Comparison of ENCODE assay signal across 23 cellular contexts in the genomic region with DNA sequence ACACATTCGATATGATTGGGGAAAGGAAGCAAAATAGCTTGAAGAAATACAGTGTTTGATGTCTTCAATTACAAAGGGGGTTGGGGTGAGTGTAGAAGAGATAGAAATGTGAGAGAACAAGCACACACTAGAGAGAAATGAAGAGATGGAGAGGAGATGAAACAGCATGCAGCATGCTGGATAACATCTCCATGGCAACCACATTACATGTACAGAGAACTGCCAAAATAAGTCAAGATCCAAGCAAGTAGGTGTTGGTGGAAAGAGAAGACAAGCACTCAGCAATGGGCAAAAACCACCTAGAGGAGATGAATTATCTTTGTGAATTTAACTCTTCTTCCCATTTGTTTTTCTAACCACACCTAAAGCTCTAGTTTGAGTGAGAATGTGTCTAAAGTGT.
A peak's percentile ranks its signal among the peaks of the same experiment; 100 is the strongest.
DNase-seq lines count a peak whose midpoint lies in the region; ATAC-seq and TF ChIP-seq lines count a peak whose summit lies in the region.
"Had no signal": no experiment of that assay in that cellular context is flagged by ENCODE, and none has a peak within 500 bp of the region (broad histone marks: within the 10 kb centered on the region; RNA-seq: fewer than 3 reads in every experiment).

No MANE protein-coding gene starts in this region.

- no peaks in the 10 kb centered on the region for H3K4me1 Mint-ChIP-seq in stimulated activated naive CD8-positive, alpha-beta T cell treated with anti-CD3 and anti-CD28 coated beads, Interleukin-15, amount 100 ng/mL, for 72 hours
- H3K4me1 Mint-ChIP-seq: CD14-positive monocyte; CD4-positive, alpha-beta memory T cell had no signal

- H3F3A ChIP-seq in neural cell (ENCODE audit: insufficient read depth, low read length, poor library complexity, severe bottlenecking): no peaks in the 10 kb centered on the region

- H3K27ac Mint-ChIP-seq in stimulated activated naive CD8-positive, alpha-beta T cell treated with anti-CD3 and anti-CD28 coated beads, Interleukin-15, amount 100 ng/mL, for 72 hours: no peak overlapping the region
- H3K27ac Mint-ChIP-seq: CD14-positive monocyte; CD4-positive, alpha-beta memory T cell had no signal

- no peak overlapping the region for H3K4me3 Mint-ChIP-seq in stimulated activated naive CD8-positive, alpha-beta T cell treated with anti-CD3 and anti-CD28 coated beads, Interleukin-15, amount 100 ng/mL, for 72 hours
- H3K4me3 Mint-ChIP-seq: CD4-positive, alpha-beta memory T cell had no signal

- no peak for ATAC-seq in stimulated activated naive CD8-positive, alpha-beta T cell treated with anti-CD3 and anti-CD28 coated beads, Interleukin-15, amount 100 ng/mL, for 72 hours
- no peak for ATAC-seq in GM19035 (IDR thresholded peaks at IDR 0.05; ENCODE audit: unreplicated experiment)
- ATAC-seq: A549, GM12878, K562 had no signal

- peak overlapping the region; percentile 80 for H3K27ac ChIP-seq in neural cell (ENCODE audit: low read length)
- H3K27ac ChIP-seq: 22Rv1, A549, BLaER1, GM23248 had no signal

- peak; percentile 24 for TF ChIP-seq RAD21 in neural cell (conservative IDR thresholded peaks at IDR 0.05)

- peak overlapping the region; percentile 77 for H3K4me2 ChIP-seq in neural cell (ENCODE audit: low read length)
- H3K4me2 ChIP-seq: A549, BLaER1 had no signal

- H2AFZ ChIP-seq in neural cell (ENCODE audit: low read depth, low read length): no peak overlapping the region
- H2AFZ ChIP-seq: GM23248 had no signal

- no peaks in the 10 kb centered on the region for H3K36me3 ChIP-seq in neural cell (ENCODE audit: insufficient read depth, low read length)
- H3K36me3 ChIP-seq: BLaER1, HAP-1 had no signal

- peak overlapping the region; percentile 39 for H3K4me3 ChIP-seq in neural cell (ENCODE audit: low read length)
- H3K4me3 ChIP-seq: A549, BLaER1, GM12878, GM23248, HAP-1, K562 had no signal

- no peaks in the 10 kb centered on the region for H3K9me3 ChIP-seq in neural cell (ENCODE audit: low read length)
- H3K9me3 ChIP-seq: HAP-1 had no signal

- peaks cover 8 to 12% of the 10 kb centered on the region in 2 donors for H3K9me3 Mint-ChIP-seq in stimulated activated naive CD8-positive, alpha-beta T cell treated with anti-CD3 and anti-CD28 coated beads, Interleukin-15, amount 100 ng/mL, for 72 hours

- peak overlapping the region; percentile 40 for H3K9ac ChIP-seq in neural cell (ENCODE audit: low read length)
- H3K9ac ChIP-seq: BLaER1, GM23248 had no signal

- DNase-seq in NCI-H1105 treated with DMSO at 0.1 percent for 48 hours (lab: John Stamatoyannopoulos, UW) (peak; percentile 8), NCI-H1105 (lab: John Stamatoyannopoulos, UW) (no peak), astrocyte of the hippocampus (ENCODE audit: low read depth, low spot score) (peak; percentile 32), NCI-H187 treated with DMSO at 0.1 percent for 48 hours (lab: John Stamatoyannopoulos, UW) (no peak)
- no peak for DNase-seq in stimulated activated naive CD8-positive, alpha-beta T cell treated with anti-CD3 and anti-CD28 coated beads, Interleukin-15, amount 100 ng/mL, for 72 hours
- DNase-seq: AML-193; CD4-positive, alpha-beta memory T cell; COR-L47; DMS 273 treated with DMSO at 0.1 percent for 48 hours; DMS53; DND-41; EL; GM23248; IMR-90 had no signal

- no peak for TF ChIP-seq CTCF in neural cell (IDR thresholded peaks at IDR 0.05; ENCODE audit: poor library complexity, severe bottlenecking)

- no peaks in the 10 kb centered on the region for H3K79me2 ChIP-seq in neural cell (replicated peaks; ENCODE audit: insufficient read depth, low read length)

- H3K27me3 Mint-ChIP-seq in stimulated activated naive CD8-positive, alpha-beta T cell treated with anti-CD3 and anti-CD28 coated beads, Interleukin-15, amount 100 ng/mL, for 72 hours: peaks cover 9% of the 10 kb centered on the region

- H3K9me2 ChIP-seq in neural cell (ENCODE audit: insufficient read depth, low read length): no peaks in the 10 kb centered on the region

- no peaks in the 10 kb centered on the region for H4K20me1 ChIP-seq in neural cell (ENCODE audit: insufficient read depth)
- H4K20me1 ChIP-seq: BLaER1 had no signal

- TF ChIP-seq EP300 in neural cell (conservative IDR thresholded peaks at IDR 0.05; ENCODE audit: poor library complexity, severe bottlenecking): peak; percentile 62

- H3K27me3 ChIP-seq in neural cell (ENCODE audit: insufficient read depth, low read depth, low read length): no peaks in the 10 kb centered on the region
- H3K27me3 ChIP-seq: BLaER1 had no signal

TF ChIP-seq in neural cell, 6 proteins besides CTCF, POLR2A, EP300 and RAD21:
- TF ChIP-seq EZH2 (IDR thresholded peaks at IDR 0.05; ENCODE audit: borderline replicate concordance, insufficient read depth, low read length, poor library complexity, severe bottlenecking): no peak
- TF ChIP-seq SMC3 (conservative IDR thresholded peaks at IDR 0.05; ENCODE audit: poor library complexity): peak; percentile 20
- TF ChIP-seq TAF1 (IDR thresholded peaks at IDR 0.05; ENCODE audit: low read depth): no peak
- TF ChIP-seq POLR2AphosphoS5 (IDR thresholded peaks at IDR 0.05): peak; percentile 36
- TF ChIP-seq, protein P1, sequence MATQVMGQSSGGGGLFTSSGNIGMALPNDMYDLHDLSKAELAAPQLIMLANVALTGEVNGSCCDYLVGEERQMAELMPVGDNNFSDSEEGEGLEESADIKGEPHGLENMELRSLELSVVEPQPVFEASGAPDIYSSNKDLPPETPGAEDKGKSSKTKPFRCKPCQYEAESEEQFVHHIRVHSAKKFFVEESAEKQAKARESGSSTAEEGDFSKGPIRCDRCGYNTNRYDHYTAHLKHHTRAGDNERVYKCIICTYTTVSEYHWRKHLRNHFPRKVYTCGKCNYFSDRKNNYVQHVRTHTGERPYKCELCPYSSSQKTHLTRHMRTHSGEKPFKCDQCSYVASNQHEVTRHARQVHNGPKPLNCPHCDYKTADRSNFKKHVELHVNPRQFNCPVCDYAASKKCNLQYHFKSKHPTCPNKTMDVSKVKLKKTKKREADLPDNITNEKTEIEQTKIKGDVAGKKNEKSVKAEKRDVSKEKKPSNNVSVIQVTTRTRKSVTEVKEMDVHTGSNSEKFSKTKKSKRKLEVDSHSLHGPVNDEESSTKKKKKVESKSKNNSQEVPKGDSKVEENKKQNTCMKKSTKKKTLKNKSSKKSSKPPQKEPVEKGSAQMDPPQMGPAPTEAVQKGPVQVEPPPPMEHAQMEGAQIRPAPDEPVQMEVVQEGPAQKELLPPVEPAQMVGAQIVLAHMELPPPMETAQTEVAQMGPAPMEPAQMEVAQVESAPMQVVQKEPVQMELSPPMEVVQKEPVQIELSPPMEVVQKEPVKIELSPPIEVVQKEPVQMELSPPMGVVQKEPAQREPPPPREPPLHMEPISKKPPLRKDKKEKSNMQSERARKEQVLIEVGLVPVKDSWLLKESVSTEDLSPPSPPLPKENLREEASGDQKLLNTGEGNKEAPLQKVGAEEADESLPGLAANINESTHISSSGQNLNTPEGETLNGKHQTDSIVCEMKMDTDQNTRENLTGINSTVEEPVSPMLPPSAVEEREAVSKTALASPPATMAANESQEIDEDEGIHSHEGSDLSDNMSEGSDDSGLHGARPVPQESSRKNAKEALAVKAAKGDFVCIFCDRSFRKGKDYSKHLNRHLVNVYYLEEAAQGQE (IDR thresholded peaks at IDR 0.05; ENCODE audit: borderline replicate concordance): no peak
- peak; percentile 52 for TF ChIP-seq MXI1 (conservative IDR thresholded peaks at IDR 0.05; ENCODE audit: poor library complexity, severe bottlenecking)

Comparison
In these comparisons a context has a peak if more than half of its experiments do, and no peak if none do; other contexts are left out.
1. DNase-seq: peak in NCI-H1105 treated with DMSO at 0.1 percent for 48 hours (single experiment) and astrocyte of the hippocampus (single experiment); none in NCI-H1105 (single experiment), NCI-H187 treated with DMSO at 0.1 percent for 48 hours (single experiment) and stimulated activated naive CD8-positive, alpha-beta T cell treated with anti-CD3 and anti-CD28 coated beads, Interleukin-15, amount 100 ng/mL, for 72 hours (0 of 2).